ENCODE assay signal across 12 cellular contexts in the genomic region with DNA sequence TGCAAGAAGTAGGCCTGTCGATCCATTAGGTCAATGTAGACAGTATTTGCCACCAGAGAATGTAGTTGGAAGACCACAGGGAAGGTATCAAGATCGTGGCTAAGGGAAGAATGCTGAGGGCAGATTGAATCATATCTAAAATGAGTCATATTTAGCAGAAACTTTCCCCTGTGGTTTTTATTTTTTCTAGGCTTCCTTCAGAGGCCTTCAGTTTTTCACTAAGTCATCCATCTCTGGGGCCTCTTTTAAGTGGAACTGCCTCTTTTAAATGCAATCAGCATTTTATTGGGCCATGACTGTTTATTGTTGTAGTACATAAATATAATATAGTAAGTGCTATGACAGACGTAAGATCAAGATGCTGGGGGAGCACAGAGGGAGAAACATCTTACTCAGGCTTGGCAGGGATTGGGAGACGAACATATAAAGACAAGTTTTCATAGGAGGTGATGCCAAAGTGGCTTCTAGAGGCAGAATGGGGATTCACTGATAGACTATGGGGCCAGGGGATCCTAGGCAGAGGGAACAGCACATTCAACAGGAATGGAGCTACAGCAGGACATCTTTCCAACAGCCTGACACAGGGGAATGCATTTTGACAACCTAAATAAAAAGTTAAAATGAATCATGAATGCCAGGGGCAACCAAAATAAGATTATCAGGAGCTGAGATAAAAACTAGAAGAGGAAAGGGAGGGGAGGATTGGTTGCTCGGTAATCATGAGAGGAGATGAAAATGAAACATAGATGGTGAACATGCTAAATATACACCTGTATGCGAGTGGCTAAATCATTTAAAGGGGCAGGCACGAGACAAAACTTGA. TPM values are rescaled to one million over a fixed set of nuclear protein-coding genes. Genes with fewer than 3 reads are reported as not detected.
A peak's percentile ranks its signal among the peaks of the same experiment; 100 is the strongest.
DNase-seq lines count a peak whose midpoint lies in the region; ATAC-seq lines count a peak whose summit lies in the region.
"Had no signal": no experiment of that assay in that cellular context is flagged by ENCODE, and none has a peak within 500 bp of the region (broad histone marks: within the 10 kb centered on the region; RNA-seq: fewer than 3 reads in every experiment).

No MANE protein-coding gene starts in this region.

- CTCF ChIA-PET in activated CD8-positive, alpha-beta memory T cell treated with anti-CD3 and anti-CD28 coated beads, Interleukin-2, amount 10 ng/mL, durations not matched to agents 7 days and 5 days (lab: Charles Lee): interaction anchor here (0.6 kb wide), 1 partner anchor 992 kb away, joined by 3 read pairs; no protein-coding TSS in a partner anchor

- intact Hi-C loops in sciatic nerve (cut with DNase I): no loop called here

- peaks cover 42% of the 10 kb centered on the region for H3K27me3 Mint-ChIP-seq in activated CD8-positive, alpha-beta memory T cell treated with anti-CD3 and anti-CD28 coated beads, Interleukin-2, amount 10 ng/mL, durations not matched to agents 7 days and 5 days
- H3K27me3 Mint-ChIP-seq in activated naive CD8-positive, alpha-beta T cell: peaks cover 10% of the 10 kb centered on the region

- H3K9me3 Mint-ChIP-seq in activated CD8-positive, alpha-beta memory T cell treated with anti-CD3 and anti-CD28 coated beads, Interleukin-2, amount 10 ng/mL, durations not matched to agents 7 days and 5 days (ENCODE audit: low read depth): no peaks in the 10 kb centered on the region
- no peaks in the 10 kb centered on the region for H3K9me3 Mint-ChIP-seq in activated naive CD8-positive, alpha-beta T cell (ENCODE audit: low read depth)
- H3K9me3 Mint-ChIP-seq in stimulated activated effector memory CD8-positive, alpha-beta T cell treated with anti-CD3 and anti-CD28 coated beads, Interleukin-12 subunit alpha, Interleukin-12 subunit beta, amount 100 ng/mL, for 72 hours: no peaks in the 10 kb centered on the region
- H3K9me3 Mint-ChIP-seq: CD8-positive, alpha-beta T cell; type B pancreatic cell had no signal

- H3K4me1 Mint-ChIP-seq in activated CD8-positive, alpha-beta memory T cell treated with anti-CD3 and anti-CD28 coated beads, Interleukin-2, amount 10 ng/mL, durations not matched to agents 7 days and 5 days: peaks cover 8% of the 10 kb centered on the region
- peaks cover 10% of the 10 kb centered on the region for H3K4me1 Mint-ChIP-seq in activated naive CD8-positive, alpha-beta T cell (ENCODE audit: low read depth)
- peaks cover 9% of the 10 kb centered on the region for H3K4me1 Mint-ChIP-seq in stimulated activated effector memory CD8-positive, alpha-beta T cell treated with anti-CD3 and anti-CD28 coated beads, Interleukin-12 subunit alpha, Interleukin-12 subunit beta, amount 100 ng/mL, for 72 hours
- H3K4me1 Mint-ChIP-seq: nephron had no signal

- ATAC-seq in activated CD8-positive, alpha-beta memory T cell treated with anti-CD3 and anti-CD28 coated beads, Interleukin-2, amount 10 ng/mL, durations not matched to agents 7 days and 5 days: peak; percentile 39
- ATAC-seq in HG03196 (IDR thresholded peaks at IDR 0.05; ENCODE audit: unreplicated experiment) (peak; percentile 75), sciatic nerve (no peak)
- ATAC-seq in stimulated activated effector memory CD8-positive, alpha-beta T cell treated with anti-CD3 and anti-CD28 coated beads, Interleukin-12 subunit alpha, Interleukin-12 subunit beta, amount 100 ng/mL, for 72 hours: peak; percentile 62
- ATAC-seq: CD8-positive, alpha-beta T cell had no signal

- DNase-seq in activated CD8-positive, alpha-beta memory T cell treated with anti-CD3 and anti-CD28 coated beads, Interleukin-2, amount 10 ng/mL, durations not matched to agents 7 days and 5 days: no peak
- DNase-seq in activated CD8-positive, alpha-beta memory T cell treated with anti-CD3 and anti-CD28 coated beads, Interleukin-2, amount 50 U/mL, for 48 hours: no peak
- DNase-seq in stimulated activated effector memory CD8-positive, alpha-beta T cell treated with anti-CD3 and anti-CD28 coated beads, Interleukin-12 subunit alpha, Interleukin-12 subunit beta, amount 100 ng/mL, for 72 hours (ENCODE audit: low spot score in 2 of 2): no peak
- DNase-seq in SKM-1 treated with dmso at 0.1 percent for 144 hours (lab: John Stamatoyannopoulos, UW; ENCODE audit: unreplicated experiment) (no peak), sciatic nerve (ENCODE audit: low spot score) (no peak), DMS 273 (lab: John Stamatoyannopoulos, UW; ENCODE audit: unreplicated experiment) (no peak)
- DNase-seq: activated naive CD4-positive, alpha-beta T cell treated with Interleukin-2 at 50 U/mL for 16 hours; CD8-positive, alpha-beta T cell had no signal

- no peak overlapping the region for H3K4me3 Mint-ChIP-seq in activated CD8-positive, alpha-beta memory T cell treated with anti-CD3 and anti-CD28 coated beads, Interleukin-2, amount 10 ng/mL, durations not matched to agents 7 days and 5 days
- H3K4me3 Mint-ChIP-seq in activated naive CD8-positive, alpha-beta T cell: peak overlapping the region; percentile 2
- H3K4me3 Mint-ChIP-seq in stimulated activated effector memory CD8-positive, alpha-beta T cell treated with anti-CD3 and anti-CD28 coated beads, Interleukin-12 subunit alpha, Interleukin-12 subunit beta, amount 100 ng/mL, for 72 hours: no peak overlapping the region
- H3K4me3 Mint-ChIP-seq: CD8-positive, alpha-beta T cell; nephron; type B pancreatic cell had no signal

- no peak overlapping the region for H3K27ac Mint-ChIP-seq in activated CD8-positive, alpha-beta memory T cell treated with anti-CD3 and anti-CD28 coated beads, Interleukin-2, amount 10 ng/mL, durations not matched to agents 7 days and 5 days
- peak overlapping the region; percentile 68 for H3K27ac Mint-ChIP-seq in activated naive CD8-positive, alpha-beta T cell
- H3K27ac Mint-ChIP-seq in stimulated activated effector memory CD8-positive, alpha-beta T cell treated with anti-CD3 and anti-CD28 coated beads, Interleukin-12 subunit alpha, Interleukin-12 subunit beta, amount 100 ng/mL, for 72 hours: no peak overlapping the region
- H3K27ac Mint-ChIP-seq: CD8-positive, alpha-beta T cell; nephron; type B pancreatic cell had no signal

- H3K36me3 Mint-ChIP-seq in activated CD8-positive, alpha-beta memory T cell treated with anti-CD3 and anti-CD28 coated beads, Interleukin-2, amount 10 ng/mL, durations not matched to agents 7 days and 5 days: no peaks in the 10 kb centered on the region
- H3K36me3 Mint-ChIP-seq in activated naive CD8-positive, alpha-beta T cell: no peaks in the 10 kb centered on the region
- H3K36me3 Mint-ChIP-seq in stimulated activated effector memory CD8-positive, alpha-beta T cell treated with anti-CD3 and anti-CD28 coated beads, Interleukin-12 subunit alpha, Interleukin-12 subunit beta, amount 100 ng/mL, for 72 hours: no peaks in the 10 kb centered on the region
- H3K36me3 Mint-ChIP-seq: CD8-positive, alpha-beta T cell; type B pancreatic cell had no signal

RNA-seq across cellular contexts. Expression of a gene that starts 20.1 kb away (rescaled TPM):
- total RNA-seq in activated CD8-positive, alpha-beta memory T cell treated with anti-CD3 and anti-CD28 coated beads, Interleukin-2, amount 10 ng/mL, durations not matched to agents 7 days and 5 days: not detected
- not detected for total RNA-seq in sciatic nerve
- total RNA-seq: CD8-positive, alpha-beta T cell had no signal
